In the genomic region with DNA sequence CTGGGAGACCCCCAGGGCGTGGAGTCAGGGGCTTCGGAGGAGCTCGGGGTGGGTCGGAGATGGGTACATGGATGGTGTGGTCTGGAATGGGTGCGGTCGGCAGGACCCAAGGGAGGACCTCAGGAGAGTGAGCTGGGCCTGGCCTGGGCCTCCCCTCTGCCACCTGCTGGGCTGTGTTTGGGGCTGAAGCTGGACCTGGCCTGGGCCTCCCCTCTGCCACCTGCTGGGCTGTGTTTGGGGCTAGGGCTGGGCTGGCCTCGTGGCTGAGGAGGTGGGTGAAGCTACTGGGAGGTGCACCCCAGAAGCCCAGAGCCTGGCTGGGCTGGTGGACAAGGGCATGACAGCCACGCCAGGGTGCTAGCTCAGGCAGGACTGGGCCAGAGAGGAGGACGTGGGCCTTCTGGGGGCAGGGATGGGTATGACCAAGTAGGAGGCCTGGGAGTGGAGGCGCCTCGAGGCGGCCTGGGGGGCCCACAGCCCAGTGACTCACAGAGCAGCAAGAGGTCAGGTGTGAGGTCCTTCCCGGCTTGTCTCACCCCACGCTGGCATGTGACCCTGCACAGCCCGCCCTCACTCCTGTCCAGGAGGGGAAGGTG, we compare ENCODE assay signal across 1 cellular context.
TF ChIP-seq lines count a peak whose summit lies in the region.

No MANE protein-coding gene starts in this region.

TF ChIP-seq in HEK293, 187 proteins besides CTCF, POLR2A, EP300 and RAD21 (continued from another document and continues in another):
- TF ChIP-seq, protein P1, sequence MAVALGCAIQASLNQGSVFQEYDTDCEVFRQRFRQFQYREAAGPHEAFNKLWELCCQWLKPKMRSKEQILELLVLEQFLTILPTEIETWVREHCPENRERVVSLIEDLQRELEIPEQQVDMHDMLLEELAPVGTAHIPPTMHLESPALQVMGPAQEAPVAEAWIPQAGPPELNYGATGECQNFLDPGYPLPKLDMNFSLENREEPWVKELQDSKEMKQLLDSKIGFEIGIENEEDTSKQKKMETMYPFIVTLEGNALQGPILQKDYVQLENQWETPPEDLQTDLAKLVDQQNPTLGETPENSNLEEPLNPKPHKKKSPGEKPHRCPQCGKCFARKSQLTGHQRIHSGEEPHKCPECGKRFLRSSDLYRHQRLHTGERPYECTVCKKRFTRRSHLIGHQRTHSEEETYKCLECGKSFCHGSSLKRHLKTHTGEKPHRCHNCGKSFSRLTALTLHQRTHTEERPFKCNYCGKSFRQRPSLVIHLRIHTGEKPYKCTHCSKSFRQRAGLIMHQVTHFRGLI (tag by site-specific recombination; IDR thresholded peaks at IDR 0.05) = peak; percentile 14; the same call in 1 of the 2 replicates
- TF ChIP-seq ZNF707 (tag by site-specific recombination; IDR thresholded peaks at IDR 0.05) (no peak), ZNF624 (tag by site-specific recombination; IDR thresholded peaks at IDR 0.05) (no peak), KLF9 (tag by site-specific recombination; IDR thresholded peaks at IDR 0.05; ENCODE audit: low read depth) (no peak), HOXA7 (CRISPR knock-in tag; IDR thresholded peaks at IDR 0.05; ENCODE audit: borderline replicate concordance) (no peak), ZSCAN30 (tag by site-specific recombination; IDR thresholded peaks at IDR 0.05) (no peak), FEZF1 (tag by site-specific recombination; IDR thresholded peaks at IDR 0.05) (no peak), ZNF530 (tag by site-specific recombination; IDR thresholded peaks at IDR 0.05; ENCODE audit: low read depth) (no peak), ZNF214 (tag by site-specific recombination; IDR thresholded peaks at IDR 0.05; ENCODE audit: borderline replicate concordance) (no peak), KLF16 (tag by site-specific recombination; IDR thresholded peaks at IDR 0.05) (no peak), RBAK (tag by site-specific recombination; IDR thresholded peaks at IDR 0.05) (no peak), ZBTB21 (tag by site-specific recombination; IDR thresholded peaks at IDR 0.05) (no peak), ZBTB7A (tag by site-specific recombination; IDR thresholded peaks at IDR 0.05; ENCODE audit: low read depth) (no peak), ZNF157 (tag by site-specific recombination; IDR thresholded peaks at IDR 0.05) (no peak), OVOL3 (tag by site-specific recombination; IDR thresholded peaks at IDR 0.05) (no peak), WT1 (tag by site-specific recombination; IDR thresholded peaks at IDR 0.05) (peak; percentile 83), ZNF274 (IDR thresholded peaks at IDR 0.05; ENCODE audit: low read length) (no peak), ZNF274 (tag by site-specific recombination; IDR thresholded peaks at IDR 0.05; ENCODE audit: borderline replicate concordance) (no peak), ZNF654 (tag by site-specific recombination; IDR thresholded peaks at IDR 0.05; ENCODE audit: low read depth) (no peak), ZNF175 (tag by site-specific recombination; IDR thresholded peaks at IDR 0.05) (no peak), ZNF423 (tag by site-specific recombination; IDR thresholded peaks at IDR 0.05) (peak; percentile 54; the same call in 1 of the 2 replicates), SP7 (tag by site-specific recombination; IDR thresholded peaks at IDR 0.05) (peak; percentile 47; the same call in 1 of the 2 replicates), ZNF549 (tag by site-specific recombination; IDR thresholded peaks at IDR 0.05) (no peak), ZNF121 (tag by site-specific recombination; IDR thresholded peaks at IDR 0.05) (no peak), ZBTB20 (tag by site-specific recombination; IDR thresholded peaks at IDR 0.05) (0 out of 2 replicates have a peak, but pooled peaks have one; percentile 17), YY1 (tag by site-specific recombination; IDR thresholded peaks at IDR 0.05) (no peak), PRDM1 (tag by site-specific recombination; IDR thresholded peaks at IDR 0.05) (no peak), EGR2 (tag by site-specific recombination; IDR thresholded peaks at IDR 0.05; ENCODE audit: low read depth) (peak; percentile 80; the same call in 1 of the 2 replicates), ZNF76 (tag by site-specific recombination; IDR thresholded peaks at IDR 0.05; ENCODE audit: borderline replicate concordance, low read depth) (no peak), GFI1B (tag by site-specific recombination; IDR thresholded peaks at IDR 0.05) (no peak), ZNF404 (tag by site-specific recombination; IDR thresholded peaks at IDR 0.05) (no peak), GLIS2 (tag by site-specific recombination; IDR thresholded peaks at IDR 0.05) (peak; percentile 79), ZNF521 (tag by site-specific recombination; IDR thresholded peaks at IDR 0.05) (no peak), GLIS1 (tag by site-specific recombination; IDR thresholded peaks at IDR 0.05) (peak; percentile 99)
- TF ChIP-seq, protein P2, sequence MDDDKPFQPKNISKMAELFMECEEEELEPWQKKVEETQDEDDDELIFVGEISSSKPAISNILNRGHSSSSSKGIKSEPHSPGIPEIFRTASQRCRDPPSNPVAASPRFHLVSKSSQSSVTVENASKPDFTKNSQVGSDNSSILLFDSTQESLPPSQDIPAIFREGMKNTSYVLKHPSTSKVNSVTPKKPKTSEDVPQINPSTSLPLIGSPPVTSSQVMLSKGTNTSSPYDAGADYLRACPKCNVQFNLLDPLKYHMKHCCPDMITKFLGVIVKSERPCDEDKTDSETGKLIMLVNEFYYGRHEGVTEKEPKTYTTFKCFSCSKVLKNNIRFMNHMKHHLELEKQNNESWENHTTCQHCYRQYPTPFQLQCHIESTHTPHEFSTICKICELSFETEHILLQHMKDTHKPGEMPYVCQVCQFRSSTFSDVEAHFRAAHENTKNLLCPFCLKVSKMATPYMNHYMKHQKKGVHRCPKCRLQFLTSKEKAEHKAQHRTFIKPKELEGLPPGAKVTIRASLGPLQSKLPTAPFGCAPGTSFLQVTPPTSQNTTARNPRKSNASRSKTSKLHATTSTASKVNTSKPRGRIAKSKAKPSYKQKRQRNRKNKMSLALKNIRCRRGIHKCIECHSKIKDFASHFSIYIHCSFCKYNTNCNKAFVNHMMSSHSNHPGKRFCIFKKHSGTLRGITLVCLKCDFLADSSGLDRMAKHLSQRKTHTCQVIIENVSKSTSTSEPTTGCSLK (tag by site-specific recombination; IDR thresholded peaks at IDR 0.05) = no peak
- TF ChIP-seq, protein P3, sequence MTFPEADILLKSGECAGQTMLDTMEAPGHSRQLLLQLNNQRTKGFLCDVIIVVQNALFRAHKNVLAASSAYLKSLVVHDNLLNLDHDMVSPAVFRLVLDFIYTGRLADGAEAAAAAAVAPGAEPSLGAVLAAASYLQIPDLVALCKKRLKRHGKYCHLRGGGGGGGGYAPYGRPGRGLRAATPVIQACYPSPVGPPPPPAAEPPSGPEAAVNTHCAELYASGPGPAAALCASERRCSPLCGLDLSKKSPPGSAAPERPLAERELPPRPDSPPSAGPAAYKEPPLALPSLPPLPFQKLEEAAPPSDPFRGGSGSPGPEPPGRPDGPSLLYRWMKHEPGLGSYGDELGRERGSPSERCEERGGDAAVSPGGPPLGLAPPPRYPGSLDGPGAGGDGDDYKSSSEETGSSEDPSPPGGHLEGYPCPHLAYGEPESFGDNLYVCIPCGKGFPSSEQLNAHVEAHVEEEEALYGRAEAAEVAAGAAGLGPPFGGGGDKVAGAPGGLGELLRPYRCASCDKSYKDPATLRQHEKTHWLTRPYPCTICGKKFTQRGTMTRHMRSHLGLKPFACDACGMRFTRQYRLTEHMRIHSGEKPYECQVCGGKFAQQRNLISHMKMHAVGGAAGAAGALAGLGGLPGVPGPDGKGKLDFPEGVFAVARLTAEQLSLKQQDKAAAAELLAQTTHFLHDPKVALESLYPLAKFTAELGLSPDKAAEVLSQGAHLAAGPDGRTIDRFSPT (tag by site-specific recombination; IDR thresholded peaks at IDR 0.05) = peak; percentile 95
- TF ChIP-seq, protein P4, sequence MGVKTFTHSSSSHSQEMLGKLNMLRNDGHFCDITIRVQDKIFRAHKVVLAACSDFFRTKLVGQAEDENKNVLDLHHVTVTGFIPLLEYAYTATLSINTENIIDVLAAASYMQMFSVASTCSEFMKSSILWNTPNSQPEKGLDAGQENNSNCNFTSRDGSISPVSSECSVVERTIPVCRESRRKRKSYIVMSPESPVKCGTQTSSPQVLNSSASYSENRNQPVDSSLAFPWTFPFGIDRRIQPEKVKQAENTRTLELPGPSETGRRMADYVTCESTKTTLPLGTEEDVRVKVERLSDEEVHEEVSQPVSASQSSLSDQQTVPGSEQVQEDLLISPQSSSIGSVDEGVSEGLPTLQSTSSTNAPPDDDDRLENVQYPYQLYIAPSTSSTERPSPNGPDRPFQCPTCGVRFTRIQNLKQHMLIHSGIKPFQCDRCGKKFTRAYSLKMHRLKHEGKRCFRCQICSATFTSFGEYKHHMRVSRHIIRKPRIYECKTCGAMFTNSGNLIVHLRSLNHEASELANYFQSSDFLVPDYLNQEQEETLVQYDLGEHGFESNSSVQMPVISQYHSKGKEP (tag by site-specific recombination; IDR thresholded peaks at IDR 0.05) = no peak
- TF ChIP-seq, protein P5, sequence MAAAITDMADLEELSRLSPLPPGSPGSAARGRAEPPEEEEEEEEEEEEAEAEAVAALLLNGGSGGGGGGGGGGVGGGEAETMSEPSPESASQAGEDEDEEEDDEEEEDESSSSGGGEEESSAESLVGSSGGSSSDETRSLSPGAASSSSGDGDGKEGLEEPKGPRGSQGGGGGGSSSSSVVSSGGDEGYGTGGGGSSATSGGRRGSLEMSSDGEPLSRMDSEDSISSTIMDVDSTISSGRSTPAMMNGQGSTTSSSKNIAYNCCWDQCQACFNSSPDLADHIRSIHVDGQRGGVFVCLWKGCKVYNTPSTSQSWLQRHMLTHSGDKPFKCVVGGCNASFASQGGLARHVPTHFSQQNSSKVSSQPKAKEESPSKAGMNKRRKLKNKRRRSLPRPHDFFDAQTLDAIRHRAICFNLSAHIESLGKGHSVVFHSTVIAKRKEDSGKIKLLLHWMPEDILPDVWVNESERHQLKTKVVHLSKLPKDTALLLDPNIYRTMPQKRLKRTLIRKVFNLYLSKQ (tag by site-specific recombination; IDR thresholded peaks at IDR 0.05; ENCODE audit: borderline replicate concordance) = no peak
- TF ChIP-seq, protein P6, sequence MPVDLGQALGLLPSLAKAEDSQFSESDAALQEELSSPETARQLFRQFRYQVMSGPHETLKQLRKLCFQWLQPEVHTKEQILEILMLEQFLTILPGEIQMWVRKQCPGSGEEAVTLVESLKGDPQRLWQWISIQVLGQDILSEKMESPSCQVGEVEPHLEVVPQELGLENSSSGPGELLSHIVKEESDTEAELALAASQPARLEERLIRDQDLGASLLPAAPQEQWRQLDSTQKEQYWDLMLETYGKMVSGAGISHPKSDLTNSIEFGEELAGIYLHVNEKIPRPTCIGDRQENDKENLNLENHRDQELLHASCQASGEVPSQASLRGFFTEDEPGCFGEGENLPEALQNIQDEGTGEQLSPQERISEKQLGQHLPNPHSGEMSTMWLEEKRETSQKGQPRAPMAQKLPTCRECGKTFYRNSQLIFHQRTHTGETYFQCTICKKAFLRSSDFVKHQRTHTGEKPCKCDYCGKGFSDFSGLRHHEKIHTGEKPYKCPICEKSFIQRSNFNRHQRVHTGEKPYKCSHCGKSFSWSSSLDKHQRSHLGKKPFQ (tag by site-specific recombination; IDR thresholded peaks at IDR 0.05) = no peak
- TF ChIP-seq, protein P7, sequence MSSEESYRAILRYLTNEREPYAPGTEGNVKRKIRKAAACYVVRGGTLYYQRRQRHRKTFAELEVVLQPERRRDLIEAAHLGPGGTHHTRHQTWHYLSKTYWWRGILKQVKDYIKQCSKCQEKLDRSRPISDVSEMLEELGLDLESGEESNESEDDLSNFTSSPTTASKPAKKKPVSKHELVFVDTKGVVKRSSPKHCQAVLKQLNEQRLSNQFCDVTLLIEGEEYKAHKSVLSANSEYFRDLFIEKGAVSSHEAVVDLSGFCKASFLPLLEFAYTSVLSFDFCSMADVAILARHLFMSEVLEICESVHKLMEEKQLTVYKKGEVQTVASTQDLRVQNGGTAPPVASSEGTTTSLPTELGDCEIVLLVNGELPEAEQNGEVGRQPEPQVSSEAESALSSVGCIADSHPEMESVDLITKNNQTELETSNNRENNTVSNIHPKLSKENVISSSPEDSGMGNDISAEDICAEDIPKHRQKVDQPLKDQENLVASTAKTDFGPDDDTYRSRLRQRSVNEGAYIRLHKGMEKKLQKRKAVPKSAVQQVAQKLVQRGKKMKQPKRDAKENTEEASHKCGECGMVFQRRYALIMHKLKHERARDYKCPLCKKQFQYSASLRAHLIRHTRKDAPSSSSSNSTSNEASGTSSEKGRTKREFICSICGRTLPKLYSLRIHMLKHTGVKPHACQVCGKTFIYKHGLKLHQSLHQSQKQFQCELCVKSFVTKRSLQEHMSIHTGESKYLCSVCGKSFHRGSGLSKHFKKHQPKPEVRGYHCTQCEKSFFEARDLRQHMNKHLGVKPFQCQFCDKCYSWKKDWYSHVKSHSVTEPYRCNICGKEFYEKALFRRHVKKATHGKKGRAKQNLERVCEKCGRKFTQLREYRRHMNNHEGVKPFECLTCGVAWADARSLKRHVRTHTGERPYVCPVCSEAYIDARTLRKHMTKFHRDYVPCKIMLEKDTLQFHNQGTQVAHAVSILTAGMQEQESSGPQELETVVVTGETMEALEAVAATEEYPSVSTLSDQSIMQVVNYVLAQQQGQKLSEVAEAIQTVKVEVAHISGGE (tag by site-specific recombination; conservative IDR thresholded peaks at IDR 0.05; ENCODE audit: low read depth) = no peak
- TF ChIP-seq, protein P8, sequence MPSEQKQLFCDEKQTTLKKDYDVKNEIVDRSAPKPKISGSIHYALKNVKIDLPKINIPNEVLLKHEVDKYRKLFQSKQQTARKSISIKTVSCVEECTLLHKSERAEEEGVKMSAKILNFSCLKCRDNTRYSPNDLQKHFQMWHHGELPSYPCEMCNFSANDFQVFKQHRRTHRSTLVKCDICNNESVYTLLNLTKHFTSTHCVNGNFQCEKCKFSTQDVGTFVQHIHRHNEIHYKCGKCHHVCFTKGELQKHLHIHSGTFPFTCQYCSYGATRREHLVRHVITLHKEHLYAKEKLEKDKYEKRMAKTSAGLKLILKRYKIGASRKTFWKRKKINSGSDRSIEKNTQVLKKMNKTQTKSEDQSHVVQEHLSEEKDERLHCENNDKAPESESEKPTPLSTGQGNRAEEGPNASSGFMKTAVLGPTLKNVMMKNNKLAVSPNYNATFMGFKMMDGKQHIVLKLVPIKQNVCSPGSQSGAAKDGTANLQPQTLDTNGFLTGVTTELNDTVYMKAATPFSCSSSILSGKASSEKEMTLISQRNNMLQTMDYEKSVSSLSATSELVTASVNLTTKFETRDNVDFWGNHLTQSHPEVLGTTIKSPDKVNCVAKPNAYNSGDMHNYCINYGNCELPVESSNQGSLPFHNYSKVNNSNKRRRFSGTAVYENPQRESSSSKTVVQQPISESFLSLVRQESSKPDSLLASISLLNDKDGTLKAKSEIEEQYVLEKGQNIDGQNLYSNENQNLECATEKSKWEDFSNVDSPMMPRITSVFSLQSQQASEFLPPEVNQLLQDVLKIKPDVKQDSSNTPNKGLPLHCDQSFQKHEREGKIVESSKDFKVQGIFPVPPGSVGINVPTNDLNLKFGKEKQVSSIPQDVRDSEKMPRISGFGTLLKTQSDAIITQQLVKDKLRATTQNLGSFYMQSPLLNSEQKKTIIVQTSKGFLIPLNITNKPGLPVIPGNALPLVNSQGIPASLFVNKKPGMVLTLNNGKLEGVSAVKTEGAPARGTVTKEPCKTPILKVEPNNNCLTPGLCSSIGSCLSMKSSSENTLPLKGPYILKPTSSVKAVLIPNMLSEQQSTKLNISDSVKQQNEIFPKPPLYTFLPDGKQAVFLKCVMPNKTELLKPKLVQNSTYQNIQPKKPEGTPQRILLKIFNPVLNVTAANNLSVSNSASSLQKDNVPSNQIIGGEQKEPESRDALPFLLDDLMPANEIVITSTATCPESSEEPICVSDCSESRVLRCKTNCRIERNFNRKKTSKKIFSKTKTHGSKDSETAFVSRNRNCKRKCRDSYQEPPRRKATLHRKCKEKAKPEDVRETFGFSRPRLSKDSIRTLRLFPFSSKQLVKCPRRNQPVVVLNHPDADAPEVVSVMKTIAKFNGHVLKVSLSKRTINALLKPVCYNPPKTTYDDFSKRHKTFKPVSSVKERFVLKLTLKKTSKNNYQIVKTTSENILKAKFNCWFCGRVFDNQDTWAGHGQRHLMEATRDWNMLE (tag by site-specific recombination; conservative IDR thresholded peaks at IDR 0.05; ENCODE audit: low read depth) = no peak
